In the genomic region with DNA sequence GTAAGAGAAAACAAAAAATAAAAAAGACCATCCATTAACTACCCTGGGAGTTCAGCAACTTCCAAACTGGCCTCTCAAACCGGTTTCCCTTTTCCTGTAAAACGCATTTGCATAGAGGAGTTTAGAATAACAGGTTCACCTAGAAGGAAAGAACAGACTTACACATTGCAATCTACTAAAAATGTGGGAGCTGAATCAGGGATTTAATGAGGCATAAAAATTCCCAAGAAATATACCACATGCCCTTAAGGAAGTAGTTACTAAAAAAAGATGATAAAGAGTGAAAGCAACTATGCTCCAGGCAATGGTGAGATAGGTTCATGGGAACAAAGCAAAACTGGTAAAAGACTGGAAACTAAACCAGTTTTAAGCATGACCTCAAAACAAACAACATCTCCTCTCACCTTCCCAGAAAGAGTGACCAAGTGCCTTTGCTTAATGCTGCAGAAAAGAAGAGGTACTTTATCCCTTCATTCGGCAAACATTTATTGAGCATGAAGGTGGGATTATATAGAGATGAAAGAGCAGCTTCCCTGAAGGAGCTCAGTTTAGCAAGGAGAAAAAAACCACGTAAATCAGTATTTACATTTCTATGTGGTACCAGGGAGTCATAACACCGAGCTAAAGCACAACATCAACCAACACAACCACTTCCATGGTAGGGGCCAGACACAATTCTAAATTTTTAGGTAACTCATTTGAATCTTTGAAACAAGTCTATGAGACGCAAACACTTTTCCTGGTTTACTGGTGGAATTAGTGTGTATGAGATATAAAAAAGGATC, we compare ENCODE assay signal across 12 cellular contexts.
A peak's percentile ranks its signal among the peaks of the same experiment; 100 is the strongest.
DNase-seq lines count a peak whose midpoint lies in the region; ATAC-seq and TF ChIP-seq lines count a peak whose summit lies in the region.
"Had no signal": no experiment of that assay in that cellular context is flagged by ENCODE, and none has a peak within 500 bp of the region (broad histone marks: within the 10 kb centered on the region; RNA-seq: fewer than 3 reads in every experiment).

No MANE protein-coding gene starts in this region.

- H3K9me3 Mint-ChIP-seq in activated T-helper 1 cell treated with anti-CD3 and anti-CD28 coated beads, Interleukin-12 subunit alpha, Interleukin-12 subunit beta, Interleukin-2, Interleukin-4 antibody, amounts not matched to agents 30 ng/mL and 10 ng/mL and 1 ng/mL, durations not matched to agents 14 hours and 24 hours and 36 hours = no peaks in the 10 kb centered on the region

- no peak for TF ChIP-seq CTCF in 22Rv1 (IDR thresholded peaks at IDR 0.05)
- TF ChIP-seq CTCF in kidney epithelial cell (IDR thresholded peaks at IDR 0.05; ENCODE audit: insufficient read depth, low read length, poor library complexity, severe bottlenecking) = no peak

- H3K4me3 Mint-ChIP-seq in activated T-helper 1 cell treated with anti-CD3 and anti-CD28 coated beads, Interleukin-12 subunit alpha, Interleukin-12 subunit beta, Interleukin-2, Interleukin-4 antibody, amounts not matched to agents 30 ng/mL and 10 ng/mL and 1 ng/mL, durations not matched to agents 14 hours and 24 hours and 36 hours = no peak overlapping the region

- peaks cover 39% of the 10 kb centered on the region for H3K4me1 Mint-ChIP-seq in activated T-helper 1 cell treated with anti-CD3 and anti-CD28 coated beads, Interleukin-12 subunit alpha, Interleukin-12 subunit beta, Interleukin-2, Interleukin-4 antibody, amounts not matched to agents 30 ng/mL and 10 ng/mL and 1 ng/mL, durations not matched to agents 14 hours and 24 hours and 36 hours (ENCODE audit: low read depth)

- H3K27ac Mint-ChIP-seq in activated T-helper 1 cell treated with anti-CD3 and anti-CD28 coated beads, Interleukin-12 subunit alpha, Interleukin-12 subunit beta, Interleukin-2, Interleukin-4 antibody, amounts not matched to agents 30 ng/mL and 10 ng/mL and 1 ng/mL, durations not matched to agents 14 hours and 24 hours and 36 hours = peak overlapping the region; percentile 10

- H3K36me3 ChIP-seq in kidney epithelial cell (ENCODE audit: control insufficient read depth, insufficient read depth, low read length) = no peaks in the 10 kb centered on the region
- H3K36me3 ChIP-seq: BE2C had no signal

- peaks cover 11% of the 10 kb centered on the region for H3K36me3 Mint-ChIP-seq in activated T-helper 1 cell treated with anti-CD3 and anti-CD28 coated beads, Interleukin-12 subunit alpha, Interleukin-12 subunit beta, Interleukin-2, Interleukin-4 antibody, amounts not matched to agents 30 ng/mL and 10 ng/mL and 1 ng/mL, durations not matched to agents 14 hours and 24 hours and 36 hours (ENCODE audit: low read depth)
- H3K36me3 Mint-ChIP-seq: activated naive CD4-positive, alpha-beta T cell treated with anti-CD3 and anti-CD28 coated beads, Interleukin-2, amount 50 U/mL, for 72 hours had no signal

- 0 out of 2 replicates have a peak overlapping the region, but pooled peaks have one; percentile 2 for H3K27ac ChIP-seq in 22Rv1

- H3K4me3 ChIP-seq in kidney epithelial cell (ENCODE audit: low read depth, low read length) = no peak overlapping the region

- intact Hi-C loops in activated T-helper 1 cell treated with anti-CD3 and anti-CD28 coated beads, Interleukin-12 subunit alpha, Interleukin-12 subunit beta, Interleukin-2, Interleukin-4 antibody, amounts not matched to agents 30 ng/mL and 10 ng/mL and 1 ng/mL, durations not matched to agents 14 hours and 24 hours and 36 hours (cut with micrococcal nuclease) = no loop called here

- no peak for DNase-seq in activated T-helper 1 cell treated with anti-CD3 and anti-CD28 coated beads, Interleukin-12 subunit alpha, Interleukin-12 subunit beta, Interleukin-2, Interleukin-4 antibody, amounts not matched to agents 30 ng/mL and 10 ng/mL and 1 ng/mL, durations not matched to agents 14 hours and 24 hours and 36 hours (ENCODE audit: low spot score)
- DNase-seq in kidney epithelial cell (ENCODE audit: low read depth) (peak; percentile 95), KG1 (lab: John Stamatoyannopoulos, UW) (no peak), retina (no peak)
- no peak for DNase-seq in activated naive CD4-positive, alpha-beta T cell treated with Interleukin-2 at 50 U/mL for 16 hours
- DNase-seq: BE2C, glutamatergic neuron, NCI-H345 had no signal

- ATAC-seq in GM21390 (IDR thresholded peaks at IDR 0.05; ENCODE audit: unreplicated experiment) (peak; percentile 3), GM21576 (IDR thresholded peaks at IDR 0.05; ENCODE audit: unreplicated experiment) (no peak)
- ATAC-seq: activated naive CD4-positive, alpha-beta T cell treated with anti-CD3 and anti-CD28 coated beads, Interleukin-2, amount 50 U/mL, for 72 hours had no signal

- H3K27me3 ChIP-seq in kidney epithelial cell (ENCODE audit: control insufficient read depth, insufficient read depth, low read length) = no peaks in the 10 kb centered on the region
- H3K27me3 ChIP-seq: BE2C had no signal

- H3K27me3 Mint-ChIP-seq in activated T-helper 1 cell treated with anti-CD3 and anti-CD28 coated beads, Interleukin-12 subunit alpha, Interleukin-12 subunit beta, Interleukin-2, Interleukin-4 antibody, amounts not matched to agents 30 ng/mL and 10 ng/mL and 1 ng/mL, durations not matched to agents 14 hours and 24 hours and 36 hours (ENCODE audit: insufficient read depth) = no peaks in the 10 kb centered on the region
